ENCODE assay signal across 23 cellular contexts in genomic region chr15:78424673-78425072, GRCh38.
DNase-seq lines count a peak whose midpoint lies in the region; ATAC-seq and TF ChIP-seq lines count a peak whose summit lies in the region.
"Had no signal": no experiment of that assay in that cellular context is flagged by ENCODE, and none has a peak within 500 bp of the region (broad histone marks: within the 10 kb centered on the region; RNA-seq: fewer than 3 reads in every experiment).

No MANE protein-coding gene starts in this region.

- H3K36me3 ChIP-seq in KOPT-K1 (ENCODE audit: insufficient read depth, low read length) (no peaks in the 10 kb centered on the region), RWPE2 (ENCODE audit: low read depth) (no peaks in the 10 kb centered on the region)
- H3K36me3 ChIP-seq: BE2C, BLaER1 had no signal

- no peak for ATAC-seq in RWPE2 (ENCODE audit: low read depth)
- ATAC-seq in GM18519 (IDR thresholded peaks at IDR 0.05; ENCODE audit: low FRiP score, unreplicated experiment), result no peak

- peak overlapping the region; percentile 7 for H3K27ac ChIP-seq in KOPT-K1 (ENCODE audit: low read depth, low read length, poor library complexity, severe bottlenecking)
- H3K27ac ChIP-seq in RWPE2 (ENCODE audit: poor library complexity, severe bottlenecking), result no peak overlapping the region
- H3K27ac ChIP-seq in coronary artery, result no peak overlapping the region
- H3K27ac ChIP-seq in substantia nigra (ENCODE audit: low read depth, low read length, poor library complexity, severe bottlenecking), result no peak overlapping the region
- H3K27ac ChIP-seq: BLaER1 had no signal

- peak; percentile 12 for DNase-seq in RWPE2 (ENCODE audit: low spot score)
- DNase-seq in coronary artery (ENCODE audit: low spot score), result peak; percentile 7
- DNase-seq in substantia nigra (lab: John Stamatoyannopoulos, UW), result no peak
- no peak for DNase-seq in NCI-H2227 treated with DMSO at 0.1 percent for 48 hours (lab: John Stamatoyannopoulos, UW)
- DNase-seq in SW 1271 (lab: John Stamatoyannopoulos, UW), result no peak
- DNase-seq: 8988T; ACHN; BE2C; C1 segment of cervical spinal cord; CD4-positive, alpha-beta memory T cell; CD4-positive, CD25-positive, alpha-beta regulatory T cell; CD8-positive, alpha-beta memory T cell; COR-L47; DMS 273 treated with DMSO at 0.1 percent for 48 hours; DMS153; DMS53; DMS79; DND-41; EL; GDM1 had no signal

- no peaks in the 10 kb centered on the region for H3K9me3 ChIP-seq in KOPT-K1 (ENCODE audit: insufficient read depth, low read length, poor library complexity, severe bottlenecking)
- H3K9me3 ChIP-seq in RWPE2 (ENCODE audit: severe bottlenecking), result no peaks in the 10 kb centered on the region
- H3K9me3 ChIP-seq: BE2C had no signal

- H3K27me3 ChIP-seq in RWPE2 (ENCODE audit: insufficient read depth, poor library complexity, severe bottlenecking), result no peaks in the 10 kb centered on the region
- H3K27me3 ChIP-seq: BE2C, BLaER1 had no signal

- TF ChIP-seq CTCF in RWPE2 (IDR thresholded peaks at IDR 0.05; ENCODE audit: poor library complexity, severe bottlenecking) (no peak), coronary artery (IDR thresholded peaks at IDR 0.05) (no peak)

- no peaks in the 10 kb centered on the region for H3K4me1 ChIP-seq in RWPE2 (ENCODE audit: insufficient read depth, poor library complexity, severe bottlenecking)
- H3K4me1 ChIP-seq: BE2C had no signal

- H3K4me3 ChIP-seq in RWPE2 (ENCODE audit: severe bottlenecking) (no peak overlapping the region), coronary artery (no peak overlapping the region)
- H3K4me3 ChIP-seq: BLaER1 had no signal

Comparison
In these comparisons a context has a peak if more than half of its experiments do, and no peak if none do; other contexts are left out.
1. DNase-seq: peak in RWPE2 (single experiment) and coronary artery (single experiment); none in substantia nigra (0 of 49), NCI-H2227 treated with DMSO at 0.1 percent for 48 hours (single experiment) and SW 1271 (0 of 2).